In the genomic region with DNA sequence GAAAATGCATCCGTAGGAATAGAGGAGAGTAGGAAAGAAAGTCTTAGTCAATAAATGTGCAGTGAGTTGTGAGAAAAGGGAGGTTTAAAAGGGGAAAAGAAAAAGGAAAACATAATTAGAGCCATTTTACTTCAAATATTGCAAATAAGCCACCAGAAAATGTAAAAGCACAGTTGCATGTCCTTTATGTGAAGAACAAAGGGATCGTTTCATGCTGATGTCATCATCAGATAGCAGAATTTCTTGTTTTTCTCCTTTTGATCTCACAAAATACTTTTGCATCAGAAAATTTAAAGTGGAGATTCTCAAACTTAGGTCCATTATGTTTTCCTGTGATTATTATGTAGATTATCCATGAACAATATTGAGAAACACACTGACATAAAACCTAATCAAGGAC, we compare ENCODE assay signal across 1 cellular context.
TF ChIP-seq lines count a peak whose summit lies in the region.

No MANE protein-coding gene starts in this region.

TF ChIP-seq in GM23338, 12 proteins besides CTCF, POLR2A, EP300 and RAD21 (continued from another document):
- TF ChIP-seq, protein P1, sequence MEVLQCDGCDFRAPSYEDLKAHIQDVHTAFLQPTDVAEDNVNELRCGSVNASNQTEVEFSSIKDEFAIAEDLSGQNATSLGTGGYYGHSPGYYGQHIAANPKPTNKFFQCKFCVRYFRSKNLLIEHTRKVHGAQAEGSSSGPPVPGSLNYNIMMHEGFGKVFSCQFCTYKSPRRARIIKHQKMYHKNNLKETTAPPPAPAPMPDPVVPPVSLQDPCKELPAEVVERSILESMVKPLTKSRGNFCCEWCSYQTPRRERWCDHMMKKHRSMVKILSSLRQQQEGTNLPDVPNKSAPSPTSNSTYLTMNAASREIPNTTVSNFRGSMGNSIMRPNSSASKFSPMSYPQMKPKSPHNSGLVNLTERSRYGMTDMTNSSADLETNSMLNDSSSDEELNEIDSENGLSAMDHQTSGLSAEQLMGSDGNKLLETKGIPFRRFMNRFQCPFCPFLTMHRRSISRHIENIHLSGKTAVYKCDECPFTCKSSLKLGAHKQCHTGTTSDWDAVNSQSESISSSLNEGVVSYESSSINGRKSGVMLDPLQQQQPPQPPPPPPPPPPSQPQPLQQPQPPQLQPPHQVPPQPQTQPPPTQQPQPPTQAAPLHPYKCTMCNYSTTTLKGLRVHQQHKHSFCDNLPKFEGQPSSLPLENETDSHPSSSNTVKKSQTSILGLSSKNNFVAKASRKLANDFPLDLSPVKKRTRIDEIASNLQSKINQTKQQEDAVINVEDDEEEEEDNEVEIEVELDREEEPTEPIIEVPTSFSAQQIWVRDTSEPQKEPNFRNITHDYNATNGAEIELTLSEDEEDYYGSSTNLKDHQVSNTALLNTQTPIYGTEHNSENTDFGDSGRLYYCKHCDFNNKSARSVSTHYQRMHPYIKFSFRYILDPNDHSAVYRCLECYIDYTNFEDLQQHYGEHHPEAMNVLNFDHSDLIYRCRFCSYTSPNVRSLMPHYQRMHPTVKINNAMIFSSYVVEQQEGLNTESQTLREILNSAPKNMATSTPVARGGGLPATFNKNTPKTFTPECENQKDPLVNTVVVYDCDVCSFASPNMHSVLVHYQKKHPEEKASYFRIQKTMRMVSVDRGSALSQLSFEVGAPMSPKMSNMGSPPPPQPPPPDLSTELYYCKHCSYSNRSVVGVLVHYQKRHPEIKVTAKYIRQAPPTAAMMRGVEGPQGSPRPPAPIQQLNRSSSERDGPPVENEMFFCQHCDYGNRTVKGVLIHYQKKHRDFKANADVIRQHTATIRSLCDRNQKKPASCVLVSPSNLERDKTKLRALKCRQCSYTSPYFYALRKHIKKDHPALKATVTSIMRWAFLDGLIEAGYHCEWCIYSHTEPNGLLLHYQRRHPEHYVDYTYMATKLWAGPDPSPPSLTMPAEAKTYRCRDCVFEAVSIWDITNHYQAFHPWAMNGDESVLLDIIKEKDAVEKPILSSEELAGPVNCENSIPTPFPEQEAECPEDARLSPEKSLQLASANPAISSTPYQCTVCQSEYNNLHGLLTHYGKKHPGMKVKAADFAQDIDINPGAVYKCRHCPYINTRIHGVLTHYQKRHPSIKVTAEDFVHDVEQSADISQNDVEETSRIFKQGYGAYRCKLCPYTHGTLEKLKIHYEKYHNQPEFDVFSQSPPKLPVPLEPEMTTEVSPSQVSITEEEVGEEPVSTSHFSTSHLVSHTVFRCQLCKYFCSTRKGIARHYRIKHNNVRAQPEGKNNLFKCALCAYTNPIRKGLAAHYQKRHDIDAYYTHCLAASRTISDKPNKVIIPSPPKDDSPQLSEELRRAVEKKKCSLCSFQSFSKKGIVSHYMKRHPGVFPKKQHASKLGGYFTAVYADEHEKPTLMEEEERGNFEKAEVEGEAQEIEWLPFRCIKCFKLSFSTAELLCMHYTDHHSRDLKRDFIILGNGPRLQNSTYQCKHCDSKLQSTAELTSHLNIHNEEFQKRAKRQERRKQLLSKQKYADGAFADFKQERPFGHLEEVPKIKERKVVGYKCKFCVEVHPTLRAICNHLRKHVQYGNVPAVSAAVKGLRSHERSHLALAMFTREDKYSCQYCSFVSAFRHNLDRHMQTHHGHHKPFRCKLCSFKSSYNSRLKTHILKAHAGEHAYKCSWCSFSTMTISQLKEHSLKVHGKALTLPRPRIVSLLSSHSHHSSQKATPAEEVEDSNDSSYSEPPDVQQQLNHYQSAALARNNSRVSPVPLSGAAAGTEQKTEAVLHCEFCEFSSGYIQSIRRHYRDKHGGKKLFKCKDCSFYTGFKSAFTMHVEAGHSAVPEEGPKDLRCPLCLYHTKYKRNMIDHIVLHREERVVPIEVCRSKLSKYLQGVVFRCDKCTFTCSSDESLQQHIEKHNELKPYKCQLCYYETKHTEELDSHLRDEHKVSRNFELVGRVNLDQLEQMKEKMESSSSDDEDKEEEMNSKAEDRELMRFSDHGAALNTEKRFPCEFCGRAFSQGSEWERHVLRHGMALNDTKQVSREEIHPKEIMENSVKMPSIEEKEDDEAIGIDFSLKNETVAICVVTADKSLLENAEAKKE (CRISPR knock-in tag; IDR thresholded peaks at IDR 0.05) = no peak
- TF ChIP-seq CREB1 (CRISPR knock-in tag; IDR thresholded peaks at IDR 0.05; ENCODE audit: low read depth) (no peak), STAT1 (IDR thresholded peaks at IDR 0.05; ENCODE audit: unreplicated experiment) (no peak), JUNB (IDR thresholded peaks at IDR 0.05; ENCODE audit: unreplicated experiment) (no peak), POLR2AphosphoS5 (IDR thresholded peaks at IDR 0.05; ENCODE audit: low read depth) (no peak), EZH2phosphoT487 (IDR thresholded peaks at IDR 0.05; ENCODE audit: unreplicated experiment) (no peak)
- TF ChIP-seq, protein P2, sequence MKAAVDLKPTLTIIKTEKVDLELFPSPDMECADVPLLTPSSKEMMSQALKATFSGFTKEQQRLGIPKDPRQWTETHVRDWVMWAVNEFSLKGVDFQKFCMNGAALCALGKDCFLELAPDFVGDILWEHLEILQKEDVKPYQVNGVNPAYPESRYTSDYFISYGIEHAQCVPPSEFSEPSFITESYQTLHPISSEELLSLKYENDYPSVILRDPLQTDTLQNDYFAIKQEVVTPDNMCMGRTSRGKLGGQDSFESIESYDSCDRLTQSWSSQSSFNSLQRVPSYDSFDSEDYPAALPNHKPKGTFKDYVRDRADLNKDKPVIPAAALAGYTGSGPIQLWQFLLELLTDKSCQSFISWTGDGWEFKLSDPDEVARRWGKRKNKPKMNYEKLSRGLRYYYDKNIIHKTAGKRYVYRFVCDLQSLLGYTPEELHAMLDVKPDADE (IDR thresholded peaks at IDR 0.05) = no peak
TF ChIP-seq in GM23338: peak in this region for 0.
